Comparison of ENCODE assay signal across 1 cellular context in the genomic region with DNA sequence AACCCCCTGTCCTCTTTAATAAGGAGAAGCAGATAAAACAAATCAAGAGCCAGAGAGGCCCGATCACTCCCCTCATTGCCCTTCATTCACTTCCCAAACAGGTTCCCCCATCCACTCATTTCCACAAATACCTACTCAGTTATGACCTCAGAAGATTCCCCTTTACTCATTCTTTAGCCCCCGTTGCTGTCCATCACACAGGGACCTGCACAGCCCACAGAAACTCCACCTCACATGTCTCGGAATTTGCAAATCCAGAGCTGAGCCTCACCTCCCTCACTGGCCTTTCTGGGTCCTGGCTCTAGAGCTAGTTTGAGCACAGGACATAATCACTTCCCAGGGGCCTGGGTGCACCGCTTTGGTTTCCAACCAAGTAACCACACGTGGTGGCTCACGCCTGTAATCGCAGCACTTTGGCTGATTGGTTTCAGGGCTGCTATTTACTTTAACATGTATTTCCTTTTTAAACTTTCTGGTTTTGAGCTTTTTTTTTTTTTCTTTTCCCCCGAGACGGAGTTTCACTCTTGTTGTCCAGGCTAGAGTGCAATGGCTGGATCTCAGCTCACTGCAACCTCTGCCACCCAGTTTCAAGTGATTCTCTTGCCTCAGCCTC.
TF ChIP-seq lines count a peak whose summit lies in the region.

No MANE protein-coding gene starts in this region.

TF ChIP-seq in GM12878, 131 proteins besides CTCF, POLR2A, EP300 and RAD21 (continues in another document):
- TF ChIP-seq RFX5 (IDR thresholded peaks at IDR 0.05; ENCODE audit: low read depth, low read length) (no peak), ZNF24 (IDR thresholded peaks at IDR 0.05) (no peak), SIX5 (IDR thresholded peaks at IDR 0.05; ENCODE audit: low read depth, low read length, severe bottlenecking) (no peak), IKZF2 (IDR thresholded peaks at IDR 0.05) (no peak; a peak in 2 of 4 replicates), FOS (IDR thresholded peaks at IDR 0.05; ENCODE audit: borderline replicate concordance, extremely low read depth, insufficient read length) (no peak), KAT2A (conservative IDR thresholded peaks at IDR 0.05; ENCODE audit: control insufficient read depth, low read depth, low read length) (no peak), RUNX3 (IDR thresholded peaks at IDR 0.05; ENCODE audit: low read length) (peak; percentile 81), ZNF217 (IDR thresholded peaks at IDR 0.05) (no peak), PAX8 (IDR thresholded peaks at IDR 0.05) (no peak), NBN (IDR thresholded peaks at IDR 0.05) (0 out of 2 replicates have a peak, but pooled peaks have one; percentile 57), IKZF1 (conservative IDR thresholded peaks at IDR 0.05) (0 out of 2 replicates have a peak, but pooled peaks have one; percentile 41), NFIC (IDR thresholded peaks at IDR 0.05; ENCODE audit: low read depth, low read length) (peak; percentile 37; the same call in 1 of the 2 replicates), CREB1 (IDR thresholded peaks at IDR 0.05; ENCODE audit: low read depth) (no peak), CBX3 (IDR thresholded peaks at IDR 0.05; ENCODE audit: borderline replicate concordance, low read depth) (no peak), HDGF (IDR thresholded peaks at IDR 0.05) (no peak), MTA3 (IDR thresholded peaks at IDR 0.05; ENCODE audit: borderline replicate concordance, low read length) (no peak), ZBED1 (IDR thresholded peaks at IDR 0.05; ENCODE audit: borderline replicate concordance) (no peak), KLF5 (IDR thresholded peaks at IDR 0.05; ENCODE audit: partially characterized antibody) (no peak), BCL11A (IDR thresholded peaks at IDR 0.05; ENCODE audit: low read depth, low read length) (0 out of 2 replicates have a peak, but pooled peaks have one; percentile 21), POLR2AphosphoS5 (IDR thresholded peaks at IDR 0.05; ENCODE audit: low read length) (no peak), SUZ12 (IDR thresholded peaks at IDR 0.05; ENCODE audit: unreplicated experiment) (no peak), CREM (IDR thresholded peaks at IDR 0.05; ENCODE audit: low read depth) (no peak), RBBP5 (conservative IDR thresholded peaks at IDR 0.05) (no peak), JUNB (IDR thresholded peaks at IDR 0.05) (0 out of 2 replicates have a peak, but pooled peaks have one; percentile 19), CHD1 (IDR thresholded peaks at IDR 0.05; ENCODE audit: low read depth, low read length) (no peak), ZNF207 (IDR thresholded peaks at IDR 0.05; ENCODE audit: borderline replicate concordance) (no peak), BMI1 (IDR thresholded peaks at IDR 0.05; ENCODE audit: borderline replicate concordance) (no peak), NR2C1 (IDR thresholded peaks at IDR 0.05) (no peak), MYC (IDR thresholded peaks at IDR 0.05; ENCODE audit: insufficient read depth, insufficient read length, insufficient replicate concordance, low read length, severe bottlenecking) (no peak), FOXK2 (IDR thresholded peaks at IDR 0.05) (no peak), PAX5 (IDR thresholded peaks at IDR 0.05; ENCODE audit: borderline replicate concordance, low read depth, low read length) (no peak), NRF1 (conservative IDR thresholded peaks at IDR 0.05; ENCODE audit: low read depth, low read length) (no peak), RB1 (IDR thresholded peaks at IDR 0.05; ENCODE audit: borderline replicate concordance) (no peak), SMAD5 (IDR thresholded peaks at IDR 0.05; ENCODE audit: low read depth) (no peak), MEF2B (IDR thresholded peaks at IDR 0.05; ENCODE audit: partially characterized antibody, poor library complexity, severe bottlenecking) (peak; percentile 60)
- TF ChIP-seq, protein P1, sequence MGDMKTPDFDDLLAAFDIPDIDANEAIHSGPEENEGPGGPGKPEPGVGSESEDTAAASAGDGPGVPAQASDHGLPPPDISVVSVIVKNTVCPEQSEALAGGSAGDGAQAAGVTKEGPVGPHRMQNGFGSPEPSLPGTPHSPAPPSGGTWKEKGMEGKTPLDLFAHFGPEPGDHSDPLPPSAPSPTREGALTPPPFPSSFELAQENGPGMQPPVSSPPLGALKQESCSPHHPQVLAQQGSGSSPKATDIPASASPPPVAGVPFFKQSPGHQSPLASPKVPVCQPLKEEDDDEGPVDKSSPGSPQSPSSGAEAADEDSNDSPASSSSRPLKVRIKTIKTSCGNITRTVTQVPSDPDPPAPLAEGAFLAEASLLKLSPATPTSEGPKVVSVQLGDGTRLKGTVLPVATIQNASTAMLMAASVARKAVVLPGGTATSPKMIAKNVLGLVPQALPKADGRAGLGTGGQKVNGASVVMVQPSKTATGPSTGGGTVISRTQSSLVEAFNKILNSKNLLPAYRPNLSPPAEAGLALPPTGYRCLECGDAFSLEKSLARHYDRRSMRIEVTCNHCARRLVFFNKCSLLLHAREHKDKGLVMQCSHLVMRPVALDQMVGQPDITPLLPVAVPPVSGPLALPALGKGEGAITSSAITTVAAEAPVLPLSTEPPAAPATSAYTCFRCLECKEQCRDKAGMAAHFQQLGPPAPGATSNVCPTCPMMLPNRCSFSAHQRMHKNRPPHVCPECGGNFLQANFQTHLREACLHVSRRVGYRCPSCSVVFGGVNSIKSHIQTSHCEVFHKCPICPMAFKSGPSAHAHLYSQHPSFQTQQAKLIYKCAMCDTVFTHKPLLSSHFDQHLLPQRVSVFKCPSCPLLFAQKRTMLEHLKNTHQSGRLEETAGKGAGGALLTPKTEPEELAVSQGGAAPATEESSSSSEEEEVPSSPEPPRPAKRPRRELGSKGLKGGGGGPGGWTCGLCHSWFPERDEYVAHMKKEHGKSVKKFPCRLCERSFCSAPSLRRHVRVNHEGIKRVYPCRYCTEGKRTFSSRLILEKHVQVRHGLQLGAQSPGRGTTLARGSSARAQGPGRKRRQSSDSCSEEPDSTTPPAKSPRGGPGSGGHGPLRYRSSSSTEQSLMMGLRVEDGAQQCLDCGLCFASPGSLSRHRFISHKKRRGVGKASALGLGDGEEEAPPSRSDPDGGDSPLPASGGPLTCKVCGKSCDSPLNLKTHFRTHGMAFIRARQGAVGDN (IDR thresholded peaks at IDR 0.05) = no peak
- TF ChIP-seq, protein P2, sequence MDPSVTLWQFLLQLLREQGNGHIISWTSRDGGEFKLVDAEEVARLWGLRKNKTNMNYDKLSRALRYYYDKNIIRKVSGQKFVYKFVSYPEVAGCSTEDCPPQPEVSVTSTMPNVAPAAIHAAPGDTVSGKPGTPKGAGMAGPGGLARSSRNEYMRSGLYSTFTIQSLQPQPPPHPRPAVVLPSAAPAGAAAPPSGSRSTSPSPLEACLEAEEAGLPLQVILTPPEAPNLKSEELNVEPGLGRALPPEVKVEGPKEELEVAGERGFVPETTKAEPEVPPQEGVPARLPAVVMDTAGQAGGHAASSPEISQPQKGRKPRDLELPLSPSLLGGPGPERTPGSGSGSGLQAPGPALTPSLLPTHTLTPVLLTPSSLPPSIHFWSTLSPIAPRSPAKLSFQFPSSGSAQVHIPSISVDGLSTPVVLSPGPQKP (IDR thresholded peaks at IDR 0.05; ENCODE audit: low read depth, low read length) = no peak
- TF ChIP-seq, protein P3, sequence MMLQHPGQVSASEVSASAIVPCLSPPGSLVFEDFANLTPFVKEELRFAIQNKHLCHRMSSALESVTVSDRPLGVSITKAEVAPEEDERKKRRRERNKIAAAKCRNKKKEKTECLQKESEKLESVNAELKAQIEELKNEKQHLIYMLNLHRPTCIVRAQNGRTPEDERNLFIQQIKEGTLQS (IDR thresholded peaks at IDR 0.05; ENCODE audit: borderline replicate concordance, extremely low read depth, low read depth, low read length) = no peak
- TF ChIP-seq, protein P4, sequence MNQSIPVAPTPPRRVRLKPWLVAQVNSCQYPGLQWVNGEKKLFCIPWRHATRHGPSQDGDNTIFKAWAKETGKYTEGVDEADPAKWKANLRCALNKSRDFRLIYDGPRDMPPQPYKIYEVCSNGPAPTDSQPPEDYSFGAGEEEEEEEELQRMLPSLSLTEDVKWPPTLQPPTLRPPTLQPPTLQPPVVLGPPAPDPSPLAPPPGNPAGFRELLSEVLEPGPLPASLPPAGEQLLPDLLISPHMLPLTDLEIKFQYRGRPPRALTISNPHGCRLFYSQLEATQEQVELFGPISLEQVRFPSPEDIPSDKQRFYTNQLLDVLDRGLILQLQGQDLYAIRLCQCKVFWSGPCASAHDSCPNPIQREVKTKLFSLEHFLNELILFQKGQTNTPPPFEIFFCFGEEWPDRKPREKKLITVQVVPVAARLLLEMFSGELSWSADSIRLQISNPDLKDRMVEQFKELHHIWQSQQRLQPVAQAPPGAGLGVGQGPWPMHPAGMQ (IDR thresholded peaks at IDR 0.05; ENCODE audit: borderline replicate concordance) = no peak
- TF ChIP-seq, protein P5, sequence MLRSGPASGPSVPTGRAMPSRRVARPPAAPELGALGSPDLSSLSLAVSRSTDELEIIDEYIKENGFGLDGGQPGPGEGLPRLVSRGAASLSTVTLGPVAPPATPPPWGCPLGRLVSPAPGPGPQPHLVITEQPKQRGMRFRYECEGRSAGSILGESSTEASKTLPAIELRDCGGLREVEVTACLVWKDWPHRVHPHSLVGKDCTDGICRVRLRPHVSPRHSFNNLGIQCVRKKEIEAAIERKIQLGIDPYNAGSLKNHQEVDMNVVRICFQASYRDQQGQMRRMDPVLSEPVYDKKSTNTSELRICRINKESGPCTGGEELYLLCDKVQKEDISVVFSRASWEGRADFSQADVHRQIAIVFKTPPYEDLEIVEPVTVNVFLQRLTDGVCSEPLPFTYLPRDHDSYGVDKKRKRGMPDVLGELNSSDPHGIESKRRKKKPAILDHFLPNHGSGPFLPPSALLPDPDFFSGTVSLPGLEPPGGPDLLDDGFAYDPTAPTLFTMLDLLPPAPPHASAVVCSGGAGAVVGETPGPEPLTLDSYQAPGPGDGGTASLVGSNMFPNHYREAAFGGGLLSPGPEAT (IDR thresholded peaks at IDR 0.05; ENCODE audit: low read depth) = 0 out of 2 replicates have a peak, but pooled peaks have one; percentile 35
- TF ChIP-seq, protein P6, sequence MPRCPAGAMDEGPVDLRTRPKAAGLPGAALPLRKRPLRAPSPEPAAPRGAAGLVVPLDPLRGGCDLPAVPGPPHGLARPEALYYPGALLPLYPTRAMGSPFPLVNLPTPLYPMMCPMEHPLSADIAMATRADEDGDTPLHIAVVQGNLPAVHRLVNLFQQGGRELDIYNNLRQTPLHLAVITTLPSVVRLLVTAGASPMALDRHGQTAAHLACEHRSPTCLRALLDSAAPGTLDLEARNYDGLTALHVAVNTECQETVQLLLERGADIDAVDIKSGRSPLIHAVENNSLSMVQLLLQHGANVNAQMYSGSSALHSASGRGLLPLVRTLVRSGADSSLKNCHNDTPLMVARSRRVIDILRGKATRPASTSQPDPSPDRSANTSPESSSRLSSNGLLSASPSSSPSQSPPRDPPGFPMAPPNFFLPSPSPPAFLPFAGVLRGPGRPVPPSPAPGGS (IDR thresholded peaks at IDR 0.05; ENCODE audit: borderline replicate concordance, insufficient read depth, low read depth, low read length, poor library complexity, severe bottlenecking) = peak; percentile 90
- TF ChIP-seq, protein P7, sequence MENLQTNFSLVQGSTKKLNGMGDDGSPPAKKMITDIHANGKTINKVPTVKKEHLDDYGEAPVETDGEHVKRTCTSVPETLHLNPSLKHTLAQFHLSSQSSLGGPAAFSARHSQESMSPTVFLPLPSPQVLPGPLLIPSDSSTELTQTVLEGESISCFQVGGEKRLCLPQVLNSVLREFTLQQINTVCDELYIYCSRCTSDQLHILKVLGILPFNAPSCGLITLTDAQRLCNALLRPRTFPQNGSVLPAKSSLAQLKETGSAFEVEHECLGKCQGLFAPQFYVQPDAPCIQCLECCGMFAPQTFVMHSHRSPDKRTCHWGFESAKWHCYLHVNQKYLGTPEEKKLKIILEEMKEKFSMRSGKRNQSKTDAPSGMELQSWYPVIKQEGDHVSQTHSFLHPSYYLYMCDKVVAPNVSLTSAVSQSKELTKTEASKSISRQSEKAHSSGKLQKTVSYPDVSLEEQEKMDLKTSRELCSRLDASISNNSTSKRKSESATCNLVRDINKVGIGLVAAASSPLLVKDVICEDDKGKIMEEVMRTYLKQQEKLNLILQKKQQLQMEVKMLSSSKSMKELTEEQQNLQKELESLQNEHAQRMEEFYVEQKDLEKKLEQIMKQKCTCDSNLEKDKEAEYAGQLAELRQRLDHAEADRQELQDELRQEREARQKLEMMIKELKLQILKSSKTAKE (IDR thresholded peaks at IDR 0.05; ENCODE audit: low read depth, poor library complexity, severe bottlenecking) = no peak
- TF ChIP-seq, protein P8, sequence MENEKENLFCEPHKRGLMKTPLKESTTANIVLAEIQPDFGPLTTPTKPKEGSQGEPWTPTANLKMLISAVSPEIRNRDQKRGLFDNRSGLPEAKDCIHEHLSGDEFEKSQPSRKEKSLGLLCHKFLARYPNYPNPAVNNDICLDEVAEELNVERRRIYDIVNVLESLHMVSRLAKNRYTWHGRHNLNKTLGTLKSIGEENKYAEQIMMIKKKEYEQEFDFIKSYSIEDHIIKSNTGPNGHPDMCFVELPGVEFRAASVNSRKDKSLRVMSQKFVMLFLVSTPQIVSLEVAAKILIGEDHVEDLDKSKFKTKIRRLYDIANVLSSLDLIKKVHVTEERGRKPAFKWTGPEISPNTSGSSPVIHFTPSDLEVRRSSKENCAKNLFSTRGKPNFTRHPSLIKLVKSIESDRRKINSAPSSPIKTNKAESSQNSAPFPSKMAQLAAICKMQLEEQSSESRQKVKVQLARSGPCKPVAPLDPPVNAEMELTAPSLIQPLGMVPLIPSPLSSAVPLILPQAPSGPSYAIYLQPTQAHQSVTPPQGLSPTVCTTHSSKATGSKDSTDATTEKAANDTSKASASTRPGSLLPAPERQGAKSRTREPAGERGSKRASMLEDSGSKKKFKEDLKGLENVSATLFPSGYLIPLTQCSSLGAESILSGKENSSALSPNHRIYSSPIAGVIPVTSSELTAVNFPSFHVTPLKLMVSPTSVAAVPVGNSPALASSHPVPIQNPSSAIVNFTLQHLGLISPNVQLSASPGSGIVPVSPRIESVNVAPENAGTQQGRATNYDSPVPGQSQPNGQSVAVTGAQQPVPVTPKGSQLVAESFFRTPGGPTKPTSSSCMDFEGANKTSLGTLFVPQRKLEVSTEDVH (IDR thresholded peaks at IDR 0.05; ENCODE audit: low read depth, partially characterized antibody) = no peak
- TF ChIP-seq, protein P9, sequence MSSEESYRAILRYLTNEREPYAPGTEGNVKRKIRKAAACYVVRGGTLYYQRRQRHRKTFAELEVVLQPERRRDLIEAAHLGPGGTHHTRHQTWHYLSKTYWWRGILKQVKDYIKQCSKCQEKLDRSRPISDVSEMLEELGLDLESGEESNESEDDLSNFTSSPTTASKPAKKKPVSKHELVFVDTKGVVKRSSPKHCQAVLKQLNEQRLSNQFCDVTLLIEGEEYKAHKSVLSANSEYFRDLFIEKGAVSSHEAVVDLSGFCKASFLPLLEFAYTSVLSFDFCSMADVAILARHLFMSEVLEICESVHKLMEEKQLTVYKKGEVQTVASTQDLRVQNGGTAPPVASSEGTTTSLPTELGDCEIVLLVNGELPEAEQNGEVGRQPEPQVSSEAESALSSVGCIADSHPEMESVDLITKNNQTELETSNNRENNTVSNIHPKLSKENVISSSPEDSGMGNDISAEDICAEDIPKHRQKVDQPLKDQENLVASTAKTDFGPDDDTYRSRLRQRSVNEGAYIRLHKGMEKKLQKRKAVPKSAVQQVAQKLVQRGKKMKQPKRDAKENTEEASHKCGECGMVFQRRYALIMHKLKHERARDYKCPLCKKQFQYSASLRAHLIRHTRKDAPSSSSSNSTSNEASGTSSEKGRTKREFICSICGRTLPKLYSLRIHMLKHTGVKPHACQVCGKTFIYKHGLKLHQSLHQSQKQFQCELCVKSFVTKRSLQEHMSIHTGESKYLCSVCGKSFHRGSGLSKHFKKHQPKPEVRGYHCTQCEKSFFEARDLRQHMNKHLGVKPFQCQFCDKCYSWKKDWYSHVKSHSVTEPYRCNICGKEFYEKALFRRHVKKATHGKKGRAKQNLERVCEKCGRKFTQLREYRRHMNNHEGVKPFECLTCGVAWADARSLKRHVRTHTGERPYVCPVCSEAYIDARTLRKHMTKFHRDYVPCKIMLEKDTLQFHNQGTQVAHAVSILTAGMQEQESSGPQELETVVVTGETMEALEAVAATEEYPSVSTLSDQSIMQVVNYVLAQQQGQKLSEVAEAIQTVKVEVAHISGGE (CRISPR knock-in tag; IDR thresholded peaks at IDR 0.05) = no peak
